Comparison of ENCODE assay signal across 9 cellular contexts in the genomic region with DNA sequence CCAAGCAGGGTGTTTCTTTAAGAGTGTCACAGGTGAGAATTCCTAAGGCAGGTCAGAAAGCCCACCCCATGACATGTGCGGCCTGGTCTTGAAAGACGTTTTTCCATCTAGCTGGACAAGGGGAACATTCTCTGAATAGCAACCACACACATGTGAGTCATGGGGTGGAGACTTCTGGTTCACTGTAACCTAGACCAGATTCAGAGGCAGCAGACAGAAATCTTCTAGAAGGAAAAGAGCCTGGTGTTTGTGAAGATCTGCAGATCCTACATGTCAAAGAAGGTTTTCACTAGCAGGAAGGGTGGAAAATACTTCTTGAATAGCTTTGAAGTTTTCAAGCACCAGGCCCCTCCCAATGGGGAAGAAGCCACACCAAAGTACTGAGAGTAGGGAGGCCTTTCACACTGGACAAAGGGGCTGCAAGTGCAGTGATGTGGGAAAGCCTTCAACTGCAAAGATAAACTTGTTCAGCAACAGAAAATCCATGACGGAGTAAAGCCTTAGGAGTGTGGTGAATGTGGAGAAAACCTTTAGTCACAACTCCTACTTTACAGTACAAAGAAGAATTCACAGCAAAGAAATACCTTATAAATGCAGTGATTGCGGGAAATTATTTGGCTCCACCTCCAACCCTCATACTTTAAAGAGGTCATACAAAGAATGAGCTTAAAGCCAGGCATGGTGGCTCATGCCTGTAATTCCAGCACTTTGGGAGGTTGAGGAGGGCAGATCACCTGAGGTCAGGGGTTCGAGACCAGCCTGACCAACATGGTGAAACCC. TPM values are rescaled to one million over a fixed set of nuclear protein-coding genes. Genes with fewer than 3 reads are reported as not detected.
A peak's percentile ranks its signal among the peaks of the same experiment; 100 is the strongest.
DNase-seq lines count a peak whose midpoint lies in the region; ATAC-seq and TF ChIP-seq lines count a peak whose summit lies in the region.
"Had no signal": no experiment of that assay in that cellular context is flagged by ENCODE, and none has a peak within 500 bp of the region (broad histone marks: within the 10 kb centered on the region; RNA-seq: fewer than 3 reads in every experiment).

No MANE protein-coding gene starts in this region.

- H3K9me3 Mint-ChIP-seq in Caco-2 (ENCODE audit: unreplicated experiment), result no peaks in the 10 kb centered on the region
- H3K9me3 Mint-ChIP-seq in nephron progenitor cell, result peaks cover 17% of the 10 kb centered on the region

- TF ChIP-seq CTCF in Caco-2 (IDR thresholded peaks at IDR 0.05; ENCODE audit: insufficient read depth in 1 of 2, low read depth in 1 of 2, low read length in 1 of 2, severe bottlenecking in 1 of 2, unreplicated experiment in 1 of 2), result no peak
- TF ChIP-seq CTCF in PC-3 (conservative IDR thresholded peaks at IDR 0.05; ENCODE audit: low read depth, low read length), result no peak
- TF ChIP-seq CTCF in nephron progenitor cell (IDR thresholded peaks at IDR 0.05), result no peak

- H3K27ac ChIP-seq in PC-3 (ENCODE audit: low read length), result peak overlapping the region; percentile 31
- peak overlapping the region; percentile 53 to 77 for H3K27ac ChIP-seq in esophagus (ENCODE audit: low read depth in 2 of 2, low read length in 1 of 2)

- DNase-seq in Caco-2 (no peak), PC-3 (peak; percentile 58), nephron progenitor cell (no peak), activated T-cell treated with anti-CD3 and anti-CD28 coated beads for 4 hours (no peak)
- DNase-seq: NCI-H748 treated with DMSO at 0.1 percent for 48 hours had no signal

- H3K9me3 ChIP-seq in Caco-2, result no peaks in the 10 kb centered on the region
- no peaks in the 10 kb centered on the region for H3K9me3 ChIP-seq in PC-3 (ENCODE audit: low read length)
- H3K9me3 ChIP-seq in esophagus (ENCODE audit: control insufficient read depth in 2 of 2, insufficient read depth in 1 of 2, low read depth in 1 of 2, low read length in 1 of 2), result no peaks in the 10 kb centered on the region

- no peak overlapping the region for H3K4me3 ChIP-seq in Caco-2 (ENCODE audit: low read depth, low read length)
- H3K4me3 ChIP-seq in PC-3 (ENCODE audit: low read length), result no peak overlapping the region
- no peak overlapping the region for H3K4me3 ChIP-seq in esophagus (ENCODE audit: low read depth in 1 of 2, low read length in 2 of 2)

- H3K79me2 ChIP-seq in PC-3 (ENCODE audit: low read length), result peaks cover 95% of the 10 kb centered on the region

- H3K4me1 ChIP-seq in Caco-2 (peaks cover 11% of the 10 kb centered on the region), PC-3 (ENCODE audit: insufficient read depth, low read length) (peaks cover 7% of the 10 kb centered on the region; the same call in 1 of the 2 replicates), esophagus (ENCODE audit: control insufficient read depth in 2 of 2, insufficient read depth in 2 of 2, low read length in 1 of 2) (peaks cover 2 to 3% of the 10 kb centered on the region in 2 donors)

- H3K27ac Mint-ChIP-seq in Caco-2 (ENCODE audit: unreplicated experiment) (peak overlapping the region; percentile 55), nephron progenitor cell (peak overlapping the region; percentile 68)

- H3K4me2 ChIP-seq in PC-3 (ENCODE audit: low read length), result peak overlapping the region; percentile 23; the same call in 1 of the 2 replicates

- H3K27me3 Mint-ChIP-seq in Caco-2 (ENCODE audit: insufficient read depth, unreplicated experiment), result no peaks in the 10 kb centered on the region
- H3K27me3 Mint-ChIP-seq in nephron progenitor cell (ENCODE audit: low read depth, poor library complexity), result no peaks in the 10 kb centered on the region

- no peaks in the 10 kb centered on the region for H3F3A ChIP-seq in PC-3 (ENCODE audit: low read length, unreplicated experiment)

- peaks cover 13% of the 10 kb centered on the region for H3K4me1 Mint-ChIP-seq in Caco-2 (ENCODE audit: low read depth, unreplicated experiment)
- H3K4me1 Mint-ChIP-seq in nephron progenitor cell, result peaks cover 15% of the 10 kb centered on the region

- ATAC-seq in PC-3 (peak; percentile 70; the same call in 1 of the 2 replicates), GM18498 (IDR thresholded peaks at IDR 0.05; ENCODE audit: unreplicated experiment) (no peak), GM21381 (IDR thresholded peaks at IDR 0.05; ENCODE audit: unreplicated experiment) (no peak), GM18870 (IDR thresholded peaks at IDR 0.05; ENCODE audit: unreplicated experiment) (no peak)

- no peak overlapping the region for H3K9ac ChIP-seq in PC-3 (ENCODE audit: low read length)

- H3K36me3 ChIP-seq in Caco-2 (ENCODE audit: control insufficient read depth, insufficient read depth, low read length) (no peaks in the 10 kb centered on the region), PC-3 (ENCODE audit: low read depth, low read length) (no peaks in the 10 kb centered on the region), esophagus (ENCODE audit: control insufficient read depth in 2 of 2, insufficient read depth in 2 of 2, low read length in 1 of 2) (no peaks in the 10 kb centered on the region)

- BruUV-seq in Caco-2 (replicated peaks; lab: Mats Ljungman, UMichigan) (no TSS peak), PC-3 (replicated peaks; lab: Mats Ljungman, UMichigan) (no TSS peak)

- 74 to 75% methylated on average over 5 of the region's 5 CpGs for WGBS in esophagus, 2 donors

- H3K36me3 Mint-ChIP-seq in Caco-2 (ENCODE audit: insufficient read depth, unreplicated experiment) (peaks cover 5% of the 10 kb centered on the region), nephron progenitor cell (ENCODE audit: low read depth) (peaks cover 54% of the 10 kb centered on the region)

- H4K20me1 ChIP-seq in PC-3 (ENCODE audit: low read length), result no peaks in the 10 kb centered on the region; the same call in 1 of the 2 replicates

- POLR2A ChIA-PET in Caco-2 (lab: Charles Lee), result interaction anchor here (1.2 kb wide), 1 partner anchor 11 kb away, joined by 6 read pairs; no protein-coding TSS in a partner anchor
- POLR2A ChIA-PET in PC-3 (lab: Charles Lee; ENCODE audit: unreplicated experiment), result no interaction called here

- H3K9me2 ChIP-seq in PC-3 (replicated peaks; ENCODE audit: low read length), result no peaks in the 10 kb centered on the region

- CTCF ChIA-PET in Caco-2 (lab: Charles Lee) (no interaction called here), PC-3 (lab: Charles Lee) (no interaction called here)

- H3K27me3 ChIP-seq in Caco-2 (replicated peaks; ENCODE audit: control insufficient read depth, insufficient read depth, low read length), result no peaks in the 10 kb centered on the region
- no peaks in the 10 kb centered on the region for H3K27me3 ChIP-seq in PC-3 (ENCODE audit: low read length)
- H3K27me3 ChIP-seq in esophagus (ENCODE audit: control insufficient read depth in 1 of 2, insufficient read depth in 2 of 2, low read length in 2 of 2), result no peaks in the 10 kb centered on the region

- intact Hi-C loops in Caco-2 (cut with micrococcal nuclease; ENCODE audit: unreplicated experiment) (no loop called here), PC-3 (cut with micrococcal nuclease) (loop anchor here (5.0 kb wide), 1 partner anchor 135 kb away; no protein-coding TSS in a partner anchor)

- H3K4me3 Mint-ChIP-seq in Caco-2 (ENCODE audit: unreplicated experiment) (no peak overlapping the region), nephron progenitor cell (no peak overlapping the region)

- no peak overlapping the region for H2AFZ ChIP-seq in PC-3 (ENCODE audit: low read length)

RNA-seq across cellular contexts. Expression of a gene that starts 17.6 kb away (rescaled TPM):
- total RNA-seq in Caco-2 (2022), result 168 and 170 TPM in 2 replicates
- 91.3 and 96.8 TPM in 2 replicates for total RNA-seq in PC-3 (2014; rRNA removed)
- 10 to 100 TPM in 1 of 2 donors, 1 to 10 TPM in 1; 9.7 to 16.0 TPM for polyA plus RNA-seq in esophagus

RNA-seq across cellular contexts. Expression of a gene that starts 39.2 kb away (rescaled TPM):
- 24.0 and 25.5 TPM in 2 replicates for total RNA-seq in Caco-2 (2022)
- total RNA-seq in PC-3 (2014; rRNA removed), result 4.7 and 9.3 TPM in 2 replicates
- 1 to 10 TPM; 3.3 to 5.8 TPM for polyA plus RNA-seq in esophagus
